Comparison of ENCODE assay signal across 32 cellular contexts in genomic region chr17:11871773-11872172, GRCh38.
DNase-seq lines count a peak whose midpoint lies in the region; ATAC-seq and TF ChIP-seq lines count a peak whose summit lies in the region.
"Had no signal": no experiment of that assay in that cellular context is flagged by ENCODE, and none has a peak within 500 bp of the region (broad histone marks: within the 10 kb centered on the region; RNA-seq: fewer than 3 reads in every experiment).

No MANE protein-coding gene starts in this region.

- no peak overlapping the region for H3K9ac ChIP-seq in PC-3 (ENCODE audit: low read length)
- H3K9ac ChIP-seq in endodermal cell (ENCODE audit: extremely low read depth, low read length, poor library complexity, severe bottlenecking), result no peak overlapping the region
- H3K9ac ChIP-seq: BLaER1 treated with 17β-estradiol and CSF1 and Interleukin-3, amounts not matched to agents 10 nM and 100 nM had no signal

- H3K9me3 ChIP-seq in PC-3 (ENCODE audit: low read length) (no peaks in the 10 kb centered on the region), endodermal cell (ENCODE audit: control insufficient read depth, low read length) (peaks cover 17% of the 10 kb centered on the region), HAP-1 (no peaks in the 10 kb centered on the region), sigmoid colon (peaks cover 0 to 8% (median 5%) of the 10 kb centered on the region in 4 donors)
- H3K9me3 ChIP-seq: MG63, prostate gland, transverse colon had no signal

- DNase-seq in A172 (ENCODE audit: low spot score) (peak; percentile 17), GM23338 (ENCODE audit: low spot score) (no peak), PC-3 (no peak), endodermal cell (peak; percentile 64), HAP-1 (ENCODE audit: low spot score in 2 of 2) (no peak), sigmoid colon (no peak), RWPE1 (ENCODE audit: low spot score) (no peak)
- DNase-seq: activated B cell treated with CpG ODN at 0.5 μM for 24 hours; activated CD4-positive, alpha-beta T cell treated with anti-CD3 and anti-CD28 coated beads, Interleukin-2, amount 10 ng/mL, durations not matched to agents 7 days and 5 days; activated gamma-delta T cell; activated T-cell treated with anti-CD3 and anti-CD28 coated beads, Interleukin-2, amount 50 U/mL, for 4 hours; caudate nucleus; COR-L47; cortex of kidney; DMS79; effector memory CD4-positive, alpha-beta T cell; GF-D8; glutamatergic neuron; KG1; kidney; left ventricle myocardium superior; MG63; naive B cell; NCI-H2029; NCI-H510A treated with DMSO at 0.1 percent for 48 hours; NK-92 treated with Interleukin-12 subunit alpha and Interleukin-12 subunit beta, amount 100 ng/mL, for 24 hours; stimulated activated CD4-positive, alpha-beta T cell treated with anti-CD3 and anti-CD28 coated beads, Interleukin-4, amount 100 ng/mL, for 4 hours; transverse colon had no signal

- no peaks in the 10 kb centered on the region for H3K36me3 ChIP-seq in GM23338 (ENCODE audit: insufficient read depth)
- no peaks in the 10 kb centered on the region for H3K36me3 ChIP-seq in PC-3 (ENCODE audit: low read depth, low read length)
- no peaks in the 10 kb centered on the region for H3K36me3 ChIP-seq in endodermal cell (ENCODE audit: control insufficient read depth, insufficient read depth, low read length)
- no peaks in the 10 kb centered on the region for H3K36me3 ChIP-seq in HAP-1 (replicated peaks)
- no peaks in the 10 kb centered on the region for H3K36me3 ChIP-seq in sigmoid colon
- H3K36me3 ChIP-seq: BLaER1 treated with 17β-estradiol and CSF1 and Interleukin-3, amounts not matched to agents 10 nM and 100 nM; MG63; prostate gland; transverse colon had no signal

- CTCF ChIA-PET in PC-3 (lab: Charles Lee) (no interaction called here), RWPE1 (lab: Yijun Ruan, JAX) (no interaction called here)

- H3K27ac ChIP-seq in GM23338 (ENCODE audit: low read depth), result no peak overlapping the region
- H3K27ac ChIP-seq in PC-3 (ENCODE audit: low read length), result no peak overlapping the region
- no peak overlapping the region for H3K27ac ChIP-seq in endodermal cell (ENCODE audit: low read depth, low read length)
- no peak overlapping the region for H3K27ac ChIP-seq in sigmoid colon
- no peak overlapping the region for H3K27ac ChIP-seq in RWPE1
- H3K27ac ChIP-seq: BLaER1 treated with 17β-estradiol and CSF1 and Interleukin-3, amounts not matched to agents 10 nM and 100 nM; prostate gland; transverse colon had no signal

- peaks cover 12% of the 10 kb centered on the region for H3K27me3 Mint-ChIP-seq in GM23338 (ENCODE audit: insufficient read depth, low read depth, poor library complexity)
- H3K27me3 Mint-ChIP-seq in endodermal cell (ENCODE audit: insufficient read depth), result peaks cover 2% of the 10 kb centered on the region
- H3K27me3 Mint-ChIP-seq: activated CD4-positive, alpha-beta T cell treated with anti-CD3 and anti-CD28 coated beads, Interleukin-2, amount 10 ng/mL, durations not matched to agents 7 days and 5 days had no signal

- H3K9me2 ChIP-seq in GM23338 (ENCODE audit: insufficient read depth) (no peaks in the 10 kb centered on the region), PC-3 (replicated peaks; ENCODE audit: low read length) (no peaks in the 10 kb centered on the region)

- H3K4me1 Mint-ChIP-seq in GM23338 (no peaks in the 10 kb centered on the region), endodermal cell (peaks cover 9% of the 10 kb centered on the region)
- H3K4me1 Mint-ChIP-seq: activated B cell treated with CpG ODN at 0.5 μM for 24 hours; activated CD4-positive, alpha-beta T cell treated with anti-CD3 and anti-CD28 coated beads, Interleukin-2, amount 10 ng/mL, durations not matched to agents 7 days and 5 days; naive B cell had no signal

- POLR2A ChIA-PET in PC-3 (lab: Charles Lee; ENCODE audit: unreplicated experiment), result no interaction called here
- POLR2A ChIA-PET in RWPE1 (lab: Yijun Ruan, JAX; ENCODE audit: low non-redundant PET), result no interaction called here

- H2AFZ ChIP-seq in GM23338, result no peak overlapping the region
- no peak overlapping the region for H2AFZ ChIP-seq in PC-3 (ENCODE audit: low read length)

- in situ Hi-C loops in HAP-1 (cut with MboI; ENCODE audit: low sequenced_read_pairs), result no loop called here

- H4K20me1 ChIP-seq in GM23338 (replicated peaks; ENCODE audit: insufficient read depth), result no peaks in the 10 kb centered on the region
- H4K20me1 ChIP-seq in PC-3 (ENCODE audit: low read length), result no peaks in the 10 kb centered on the region
- H4K20me1 ChIP-seq: BLaER1 treated with 17β-estradiol and CSF1 and Interleukin-3, amounts not matched to agents 10 nM and 100 nM had no signal

- BruUV-seq in PC-3 (replicated peaks; lab: Mats Ljungman, UMichigan), result no TSS peak

- 79 to 81% methylated on average over 6 to 10 of the region's 10 CpGs for WGBS in endodermal cell (ENCODE audit: insufficient coverage in 1 of 2, insufficient read length in 1 of 2), 2 experiments
- WGBS in sigmoid colon, 2 donors, result 77 to 78% methylated on average over 10 of the region's 10 CpGs

- peaks cover 98% of the 10 kb centered on the region for H3K9me3 Mint-ChIP-seq in GM23338
- peaks cover 26% of the 10 kb centered on the region for H3K9me3 Mint-ChIP-seq in endodermal cell
- H3K9me3 Mint-ChIP-seq: activated B cell treated with CpG ODN at 0.5 μM for 24 hours had no signal

- no peaks in the 10 kb centered on the region for H3K79me2 ChIP-seq in GM23338 (replicated peaks; ENCODE audit: insufficient read depth)
- no peaks in the 10 kb centered on the region for H3K79me2 ChIP-seq in PC-3 (ENCODE audit: low read length)

- H3K36me3 Mint-ChIP-seq in GM23338 (ENCODE audit: low read depth) (peaks cover 56% of the 10 kb centered on the region), endodermal cell (ENCODE audit: low read depth) (no peaks in the 10 kb centered on the region)
- H3K36me3 Mint-ChIP-seq: naive B cell had no signal

- TF ChIP-seq POLR2A in sigmoid colon (IDR thresholded peaks at IDR 0.05), result no peak

- no peak overlapping the region for H3K27ac Mint-ChIP-seq in GM23338
- no peak overlapping the region for H3K27ac Mint-ChIP-seq in endodermal cell
- H3K27ac Mint-ChIP-seq: activated B cell treated with CpG ODN at 0.5 μM for 24 hours; activated CD4-positive, alpha-beta T cell treated with anti-CD3 and anti-CD28 coated beads, Interleukin-2, amount 10 ng/mL, durations not matched to agents 7 days and 5 days had no signal

- H3K4me3 ChIP-seq in GM23338 (no peak overlapping the region), PC-3 (ENCODE audit: low read length) (no peak overlapping the region), endodermal cell (ENCODE audit: low read length) (no peak overlapping the region), HAP-1 (no peak overlapping the region), sigmoid colon (no peak overlapping the region)
- H3K4me3 ChIP-seq: BLaER1 treated with 17β-estradiol and CSF1 and Interleukin-3, amounts not matched to agents 10 nM and 100 nM; MG63; prostate gland; transverse colon had no signal

- H3K4me3 Mint-ChIP-seq in GM23338 (no peak overlapping the region), endodermal cell (no peak overlapping the region)
- H3K4me3 Mint-ChIP-seq: activated B cell treated with CpG ODN at 0.5 μM for 24 hours; activated CD4-positive, alpha-beta T cell treated with anti-CD3 and anti-CD28 coated beads, Interleukin-2, amount 10 ng/mL, durations not matched to agents 7 days and 5 days; activated T-cell treated with anti-CD3 and anti-CD28 coated beads, Interleukin-2, amount 50 U/mL, for 4 hours; naive B cell had no signal

- ATAC-seq in GM23338 (no peak), PC-3 (no peak), GM21447 (IDR thresholded peaks at IDR 0.05; ENCODE audit: unreplicated experiment) (no peak)
- ATAC-seq: activated T-cell treated with anti-CD3 and anti-CD28 coated beads, Interleukin-2, amount 50 U/mL, for 4 hours; left ventricle myocardium superior; Panc1 had no signal

- intact Hi-C loops in PC-3 (cut with micrococcal nuclease) (no loop called here), sigmoid colon (cut with DNase I) (no loop called here)

- TF ChIP-seq CTCF in GM23338 (conservative IDR thresholded peaks at IDR 0.05; ENCODE audit: low read depth in 2 of 2), result peak; percentile 8 to 15; a peak in 1 of 4 replicates
- TF ChIP-seq CTCF in PC-3 (conservative IDR thresholded peaks at IDR 0.05; ENCODE audit: low read depth, low read length), result peak; percentile 24; the same call in 1 of the 2 replicates
- peak; percentile 53 for TF ChIP-seq CTCF in endodermal cell (conservative IDR thresholded peaks at IDR 0.05)
- TF ChIP-seq CTCF in sigmoid colon (IDR thresholded peaks at IDR 0.05), result no peak
- TF ChIP-seq CTCF in RWPE1 (conservative IDR thresholded peaks at IDR 0.05; ENCODE audit: low read depth), result no peak

- no peak for TF ChIP-seq EP300 in sigmoid colon (IDR thresholded peaks at IDR 0.05)

- no peak overlapping the region for H3K4me2 ChIP-seq in GM23338
- H3K4me2 ChIP-seq in PC-3 (ENCODE audit: low read length), result no peak overlapping the region
- H3K4me2 ChIP-seq: BLaER1 treated with 17β-estradiol and CSF1 and Interleukin-3, amounts not matched to agents 10 nM and 100 nM had no signal

- H3K4me1 ChIP-seq in GM23338 (ENCODE audit: insufficient read depth) (no peaks in the 10 kb centered on the region), PC-3 (ENCODE audit: insufficient read depth, low read length) (no peaks in the 10 kb centered on the region), endodermal cell (ENCODE audit: control insufficient read depth, insufficient read depth, low read length) (peaks cover 6% of the 10 kb centered on the region), HAP-1 (no peaks in the 10 kb centered on the region), sigmoid colon (no peaks in the 10 kb centered on the region)
- H3K4me1 ChIP-seq: prostate gland, transverse colon had no signal

- H3F3A ChIP-seq in GM23338 (replicated peaks; ENCODE audit: low read depth), result no peaks in the 10 kb centered on the region
- no peaks in the 10 kb centered on the region for H3F3A ChIP-seq in PC-3 (ENCODE audit: low read length, unreplicated experiment)

- H3K27me3 ChIP-seq in GM23338 (ENCODE audit: insufficient read depth) (no peaks in the 10 kb centered on the region), PC-3 (ENCODE audit: low read length) (0 out of 2 replicates have a peak, but pooled peaks cover 5% of the 10 kb centered on the region), endodermal cell (ENCODE audit: control insufficient read depth, insufficient read depth, low read length, poor library complexity, severe bottlenecking) (no peaks in the 10 kb centered on the region), HAP-1 (ENCODE audit: low read depth) (no peaks in the 10 kb centered on the region), sigmoid colon (no peaks in the 10 kb centered on the region)
- H3K27me3 ChIP-seq: BLaER1 treated with 17β-estradiol and CSF1 and Interleukin-3, amounts not matched to agents 10 nM and 100 nM; MG63; transverse colon had no signal

Comparison
In these comparisons a context has a peak if more than half of its experiments do, and no peak if none do; other contexts are left out.
1. DNase-seq: peak in A172 (single experiment) and endodermal cell (single experiment); none in GM23338 (single experiment), PC-3 (single experiment), HAP-1 (0 of 2), sigmoid colon (single experiment) and RWPE1 (single experiment).
2. CTCF ChIP-seq: peak in GM23338 (2 of 2), PC-3 (single experiment) and endodermal cell (single experiment); none in sigmoid colon (0 of 4) and RWPE1 (single experiment).